ENCODE assay signal across 18 cellular contexts in genomic region chr11:118243161-118243560, GRCh38. TPM values are rescaled to one million over a fixed set of nuclear protein-coding genes. Genes with fewer than 3 reads are reported as not detected.
DNase-seq lines count a peak whose midpoint lies in the region; ATAC-seq, FAIRE-seq and TF ChIP-seq lines count a peak whose summit lies in the region.
"Had no signal": no experiment of that assay in that cellular context is flagged by ENCODE, and none has a peak within 500 bp of the region (broad histone marks: within the 10 kb centered on the region; RNA-seq: fewer than 3 reads in every experiment).

No MANE protein-coding gene starts in this region.

- no TSS peak for BruUV-seq in HepG2 (replicated peaks; lab: Mats Ljungman, UMichigan)

- 61 to 88% methylated on average over 5 to 6 of the region's 8 CpGs for WGBS in esophagus squamous epithelium, 2 donors
- 91% methylated on average over 7 of the region's 8 CpGs for WGBS in HepG2 (ENCODE audit: low lambda C conversion rate)
- WGBS in SK-N-SH (ENCODE audit: low lambda C conversion rate), result 5% methylated on average over 8 of the region's 8 CpGs

- H3K9me2 ChIP-seq in SK-N-SH, result no peaks in the 10 kb centered on the region

- TF ChIP-seq EP300 in HepG2 (IDR thresholded peaks at IDR 0.05; ENCODE audit: low read depth in 2 of 2, low read length in 2 of 2) (no peak), HepG2 (CRISPR knock-in tag; IDR thresholded peaks at IDR 0.05; ENCODE audit: borderline replicate concordance) (no peak), SK-N-SH (IDR thresholded peaks at IDR 0.05; ENCODE audit: borderline replicate concordance in 1 of 2, low read depth in 1 of 2, low read length in 1 of 2) (no peak)

- no peaks in the 10 kb centered on the region for H3K9me3 ChIP-seq in esophagus squamous epithelium
- H3K9me3 ChIP-seq in upper lobe of right lung, result no peaks in the 10 kb centered on the region
- H3K9me3 ChIP-seq in HepG2 (ENCODE audit: low read length), result no peaks in the 10 kb centered on the region
- no peaks in the 10 kb centered on the region for H3K9me3 ChIP-seq in SK-N-SH
- H3K9me3 ChIP-seq: suprapubic skin had no signal

- in situ Hi-C loops in HepG2 (cut with HindIII; ENCODE audit: extremely low pct_ligation_motif_present, low pct_unique_long_range_greater_than_20kb), result no loop called here

- H3K4me1 Mint-ChIP-seq in activated CD4-positive, alpha-beta memory T cell treated with anti-CD3 and anti-CD28 coated beads, Interleukin-2, amount 10 ng/mL, durations not matched to agents 7 days and 5 days, result peaks cover 91% of the 10 kb centered on the region

- ATAC-seq in activated naive CD4-positive, alpha-beta T cell treated with anti-CD3 and anti-CD28 coated beads, Interleukin-2, amount 50 U/mL, for 72 hours, result no peak
- ATAC-seq in upper lobe of right lung (no peak), HepG2 (no peak)
- ATAC-seq: left cardiac atrium had no signal

- H3K27ac ChIP-seq in esophagus squamous epithelium (peak overlapping the region in 3 of 4 donors; percentile 88 to 93 (median 92)), upper lobe of right lung (peak overlapping the region; percentile 85), HepG2 (ENCODE audit: extremely low read length, insufficient read depth, low read length) (no peak overlapping the region), SK-N-SH (ENCODE audit: low read depth in 2 of 2, low read length in 1 of 2) (no peak overlapping the region)

- DNase-seq in activated naive CD4-positive, alpha-beta T cell treated with anti-CD3 and anti-CD28 coated beads, Interleukin-2, amount 50 U/mL, for 72 hours (ENCODE audit: low spot score in 2 of 2), result no peak
- DNase-seq in activated naive CD4-positive, alpha-beta T cell treated with Interleukin-2 at 50 U/mL for 16 hours, result no peak
- no peak for DNase-seq in activated CD4-positive, alpha-beta memory T cell treated with anti-CD3 and anti-CD28 coated beads, Interleukin-2, amount 10 ng/mL, durations not matched to agents 7 days and 5 days
- DNase-seq in esophagus squamous epithelium (lab: John Stamatoyannopoulos, UW), result no peak
- DNase-seq in upper lobe of right lung, result no peak
- no peak for DNase-seq in HepG2 (ENCODE audit: low spot score)
- no peak for DNase-seq in SK-N-SH
- no peak for DNase-seq in COLO829 (ENCODE audit: low spot score)
- DNase-seq: activated T-cell treated with anti-CD3 and anti-CD28 coated beads, Interleukin-2, amount 50 U/mL, for 48 hours; amygdala; COR-L47; erythroblast; left cardiac atrium; NCI-H187 treated with DMSO at 0.1 percent for 48 hours; NCI-H2227 treated with DMSO at 0.1 percent for 48 hours; stimulated activated CD4-positive, alpha-beta T cell treated with anti-CD3 and anti-CD28 coated beads, Interleukin-4, amount 100 ng/mL, for 24 hours had no signal

- no peak overlapping the region for H3K4me2 ChIP-seq in HepG2 (ENCODE audit: low read depth, low read length)
- H3K4me2 ChIP-seq in SK-N-SH, result no peak overlapping the region

- H3K4me1 ChIP-seq in esophagus squamous epithelium (peaks cover 22 to 89% (median 30%) of the 10 kb centered on the region in 3 donors), upper lobe of right lung (peaks cover 50% of the 10 kb centered on the region), HepG2 (ENCODE audit: insufficient read depth, low read length) (peaks cover 51% of the 10 kb centered on the region), SK-N-SH (ENCODE audit: control insufficient read depth in 1 of 2, insufficient read depth in 2 of 2, low read depth in 1 of 2, low read length in 1 of 2) (no peaks in the 10 kb centered on the region)

- no peak overlapping the region for H3K4me3 ChIP-seq in esophagus squamous epithelium
- no peak overlapping the region for H3K4me3 ChIP-seq in upper lobe of right lung
- H3K4me3 ChIP-seq in HepG2 (replicated peaks in 1 of 3; ENCODE audit: insufficient read depth in 1 of 3, low read depth in 2 of 3, low read length in 3 of 3), result no peak overlapping the region
- no peak overlapping the region for H3K4me3 ChIP-seq in SK-N-SH (ENCODE audit: low read depth in 2 of 2, low read length in 1 of 2)
- H3K4me3 ChIP-seq: suprapubic skin had no signal

- TF ChIP-seq CTCF in esophagus squamous epithelium (IDR thresholded peaks at IDR 0.05) (no peak), upper lobe of right lung (IDR thresholded peaks at IDR 0.05) (no peak), HepG2 (CRISPR knock-in tag; IDR thresholded peaks at IDR 0.05) (no peak), SK-N-SH (IDR thresholded peaks at IDR 0.05) (no peak)

- H4K20me1 ChIP-seq in HepG2 (ENCODE audit: insufficient read depth, low read length) (no peaks in the 10 kb centered on the region), SK-N-SH (ENCODE audit: insufficient read depth) (no peaks in the 10 kb centered on the region)

- FAIRE-seq in HepG2 (lab: Jason Lieb, UNC), result no peak

- H3K4me3 Mint-ChIP-seq in activated CD4-positive, alpha-beta memory T cell treated with anti-CD3 and anti-CD28 coated beads, Interleukin-2, amount 10 ng/mL, durations not matched to agents 7 days and 5 days, result no peak overlapping the region

- H3K9me3 Mint-ChIP-seq in activated naive CD4-positive, alpha-beta T cell treated with anti-CD3 and anti-CD28 coated beads, Interleukin-2, amount 50 U/mL, for 72 hours, result peaks cover 4 to 5% of the 10 kb centered on the region in 2 donors
- H3K9me3 Mint-ChIP-seq in activated CD4-positive, alpha-beta memory T cell treated with anti-CD3 and anti-CD28 coated beads, Interleukin-2, amount 10 ng/mL, durations not matched to agents 7 days and 5 days, result no peaks in the 10 kb centered on the region

- CTCF ChIA-PET in activated CD4-positive, alpha-beta memory T cell treated with anti-CD3 and anti-CD28 coated beads, Interleukin-2, amount 10 ng/mL, durations not matched to agents 7 days and 5 days (lab: Charles Lee), result interaction anchor here (1.5 to 3.4 kb wide), 2 partner anchors 18 to 41 kb away, joined by 3 to 13 read pairs (median 7); partner anchors contain the start of gene JAML
- CTCF ChIA-PET in HepG2 (lab: Yijun Ruan, JAX; ENCODE audit: low intra/inter-chr PET ratio, low total read pairs) (no interaction called here), SK-N-SH (lab: Yijun Ruan, JAX) (interaction anchor here (1.0 kb wide), 1 partner anchor 45 kb away, joined by 3 read pairs; no protein-coding TSS in a partner anchor)

- TF ChIP-seq RAD21 in HepG2 (CRISPR knock-in tag; IDR thresholded peaks at IDR 0.05) (no peak), SK-N-SH (IDR thresholded peaks at IDR 0.05; ENCODE audit: low read length) (no peak)

- POLR2A ChIA-PET in activated CD4-positive, alpha-beta memory T cell treated with anti-CD3 and anti-CD28 coated beads, Interleukin-2, amount 10 ng/mL, durations not matched to agents 7 days and 5 days (lab: Charles Lee), result interaction anchor here (2.8 to 5.6 kb wide), 6 partner anchors 9 to 98 kb away, joined by 12 to 96 read pairs (median 48); partner anchors contain the start of genes CD3D, CD3G, JAML and MPZL3
- POLR2A ChIA-PET in HepG2 (lab: Yijun Ruan, JAX) (no interaction called here), SK-N-SH (lab: Yijun Ruan, JAX) (no interaction called here)

- H3K27me3 ChIP-seq in esophagus squamous epithelium, result no peaks in the 10 kb centered on the region
- H3K27me3 ChIP-seq in upper lobe of right lung, result no peaks in the 10 kb centered on the region
- no peaks in the 10 kb centered on the region for H3K27me3 ChIP-seq in HepG2 (ENCODE audit: control insufficient read depth in 1 of 2, insufficient read depth in 2 of 2, low read length in 2 of 2)
- peaks cover 13% of the 10 kb centered on the region; the same call in 1 of the 2 replicates for H3K27me3 ChIP-seq in SK-N-SH (ENCODE audit: insufficient read depth)
- H3K27me3 ChIP-seq: suprapubic skin had no signal

- peaks cover 3% of the 10 kb centered on the region for H3K79me2 ChIP-seq in HepG2 (ENCODE audit: insufficient read depth, low read length)
- no peaks in the 10 kb centered on the region for H3K79me2 ChIP-seq in SK-N-SH (ENCODE audit: insufficient read depth)

- no peak overlapping the region for H3K9ac ChIP-seq in HepG2 (ENCODE audit: insufficient read depth, low read depth, low read length)
- no peak overlapping the region for H3K9ac ChIP-seq in SK-N-SH

- no peak for TF ChIP-seq POLR2A in esophagus squamous epithelium (IDR thresholded peaks at IDR 0.05)
- TF ChIP-seq POLR2A in HepG2 (IDR thresholded peaks at IDR 0.05; ENCODE audit: insufficient read depth in 1 of 2, low read depth in 2 of 2, low read length in 2 of 2), result no peak

- H3K36me3 Mint-ChIP-seq in activated naive CD4-positive, alpha-beta T cell treated with anti-CD3 and anti-CD28 coated beads, Interleukin-2, amount 50 U/mL, for 72 hours, result peaks cover 54% of the 10 kb centered on the region in 2 donors
- H3K36me3 Mint-ChIP-seq in activated CD4-positive, alpha-beta memory T cell treated with anti-CD3 and anti-CD28 coated beads, Interleukin-2, amount 10 ng/mL, durations not matched to agents 7 days and 5 days (ENCODE audit: low read depth), result peaks cover 58% of the 10 kb centered on the region

- H3K27me3 Mint-ChIP-seq in activated CD4-positive, alpha-beta memory T cell treated with anti-CD3 and anti-CD28 coated beads, Interleukin-2, amount 10 ng/mL, durations not matched to agents 7 days and 5 days, result no peaks in the 10 kb centered on the region

- H2AFZ ChIP-seq in HepG2 (ENCODE audit: low read length) (no peak overlapping the region), SK-N-SH (ENCODE audit: low read depth) (no peak overlapping the region)

- H3F3A ChIP-seq in SK-N-SH (replicated peaks; ENCODE audit: insufficient read depth), result no peaks in the 10 kb centered on the region

- intact Hi-C loops in esophagus squamous epithelium (cut with DNase I), result no loop called here
- intact Hi-C loops in upper lobe of right lung (cut with DNase I), result no loop called here
- intact Hi-C loops in HepG2 (cut with micrococcal nuclease; ENCODE audit: unreplicated experiment), result no loop called here

- H3K36me3 ChIP-seq in esophagus squamous epithelium, result no peaks in the 10 kb centered on the region
- H3K36me3 ChIP-seq in upper lobe of right lung, result no peaks in the 10 kb centered on the region
- 0 out of 5 replicates have a peak, but pooled peaks cover 0 to 7% of the 10 kb centered on the region in 2 experiments for H3K36me3 ChIP-seq in HepG2 (replicated peaks in 1 of 2; ENCODE audit: control insufficient read depth in 1 of 2, insufficient read depth in 2 of 2, low read length in 2 of 2)
- H3K36me3 ChIP-seq in SK-N-SH (replicated peaks in 1 of 2; ENCODE audit: control insufficient read depth in 1 of 2, insufficient read depth in 2 of 2, low read length in 1 of 2), result no peaks in the 10 kb centered on the region
- H3K36me3 ChIP-seq: suprapubic skin had no signal

- peak overlapping the region; percentile 97 to 99 for H3K27ac Mint-ChIP-seq in activated naive CD4-positive, alpha-beta T cell treated with anti-CD3 and anti-CD28 coated beads, Interleukin-2, amount 50 U/mL, for 72 hours
- H3K27ac Mint-ChIP-seq in activated CD4-positive, alpha-beta memory T cell treated with anti-CD3 and anti-CD28 coated beads, Interleukin-2, amount 10 ng/mL, durations not matched to agents 7 days and 5 days, result peak overlapping the region; percentile 70

RNA-seq across cellular contexts. Expression of gene MPZL3, which starts 9.0 kb away (rescaled TPM):
- 10 to 100 TPM; 35.0 to 93.0 TPM for total RNA-seq in activated naive CD4-positive, alpha-beta T cell treated with anti-CD3 and anti-CD28 coated beads, Interleukin-2, amount 50 U/mL, for 72 hours
- total RNA-seq in activated CD4-positive, alpha-beta memory T cell treated with anti-CD3 and anti-CD28 coated beads, Interleukin-2, amount 10 ng/mL, durations not matched to agents 7 days and 5 days, result 10 to 100 TPM; 34.0 to 34.9 TPM
- total RNA-seq in esophagus squamous epithelium (10 to 100 TPM; 17.4 to 44.4 (median 32.4) TPM), upper lobe of right lung (11.8 TPM), HepG2 (2016; rRNA removed; fragmentation: Illumina TruSeq; extraction: Trizol) (6.6 and 9.3 TPM in 2 replicates)
- 0.51 and 0.88 TPM in 2 replicates for total RNA-seq in HepG2 (2016; cell fraction: cytosol; rRNA removed; fragmentation: Illumina TruSeq; extraction: Trizol; ENCODE audit: low read depth)
- total RNA-seq in HepG2 (2016; cell fraction: insoluble cytoplasmic fraction; rRNA removed; fragmentation: Illumina TruSeq; extraction: Trizol), result 6.1 and 9.5 TPM in 2 replicates
- total RNA-seq in HepG2 (2016; cell fraction: membrane; rRNA removed; fragmentation: Illumina TruSeq; extraction: Trizol), result 3.0 and 3.4 TPM in 2 replicates
- total RNA-seq in HepG2 (2016; cell fraction: nucleus; rRNA removed; fragmentation: Illumina TruSeq; extraction: Trizol), result 7.4 and 9.6 TPM in 2 replicates
- polyA plus RNA-seq in HepG2 (2011; rRNA removed) (4.5 and 5.3 TPM in 2 replicates), SK-N-SH (2012; rRNA removed) (0.38 and 0.70 TPM in 2 replicates)
- polyA plus RNA-seq in HepG2 (2011; cell fraction: cytosol; rRNA removed), result 3.1 and 4.4 TPM in 2 replicates
- polyA plus RNA-seq in HepG2 (2011; cell fraction: nucleus; rRNA removed), result 2.5 TPM in 2 replicates
- polyA plus RNA-seq in HepG2 (2012), result 4.4 and 4.5 TPM in 2 replicates
- polyA plus RNA-seq in HepG2 (2016; cell fraction: cytosol; fragmentation: Illumina TruSeq; extraction: Trizol; ENCODE audit: low read depth), result 0.26 and 0.48 TPM in 2 replicates
- polyA plus RNA-seq in HepG2 (2016; cell fraction: insoluble cytoplasmic fraction; fragmentation: Illumina TruSeq; extraction: Trizol; ENCODE audit: low read depth), result 3.1 and 3.5 TPM in 2 replicates
- 1.2 TPM in 2 replicates for polyA plus RNA-seq in HepG2 (2016; cell fraction: membrane; fragmentation: Illumina TruSeq; extraction: Trizol; ENCODE audit: low read depth)
- polyA plus RNA-seq in HepG2 (2016; cell fraction: nucleus; fragmentation: Illumina TruSeq; extraction: Trizol; ENCODE audit: insufficient read depth, low read depth), result 8.3 and 8.4 TPM in 2 replicates
- 3.3 and 7.7 TPM in 2 replicates for polyA minus RNA-seq in HepG2 (2011; rRNA and poly(A)+ RNA removed; ENCODE audit: low replicate concordance)
- polyA minus RNA-seq in HepG2 (2011; cell fraction: cytosol; rRNA and poly(A)+ RNA removed), result 8.2 and 11.8 TPM in 2 replicates
- 3.5 and 4.4 TPM in 2 replicates for polyA minus RNA-seq in HepG2 (2011; cell fraction: nucleus; rRNA and poly(A)+ RNA removed)
- polyA plus RNA-seq in SK-N-SH (2012; cell fraction: cytosol; rRNA removed), result 0.52 and 1.0 TPM in 2 replicates
- polyA plus RNA-seq in SK-N-SH (2012; cell fraction: nucleus; rRNA removed), result 0.23 and 0.43 TPM in 2 replicates

RNA-seq across cellular contexts. Expression of gene JAML, which starts 18.4 kb away (rescaled TPM):
- 100 to 1,000 TPM; 125 to 239 TPM for total RNA-seq in activated naive CD4-positive, alpha-beta T cell treated with anti-CD3 and anti-CD28 coated beads, Interleukin-2, amount 50 U/mL, for 72 hours
- total RNA-seq in activated CD4-positive, alpha-beta memory T cell treated with anti-CD3 and anti-CD28 coated beads, Interleukin-2, amount 10 ng/mL, durations not matched to agents 7 days and 5 days, result 100 to 1,000 TPM; 102 to 103 TPM
- total RNA-seq in esophagus squamous epithelium (10 to 100 TPM in 2 of 4 donors, 1 to 10 TPM in 2; 2.2 to 17.9 (median 9.5) TPM), upper lobe of right lung (87.9 TPM), HepG2 (2016; rRNA removed; fragmentation: Illumina TruSeq; extraction: Trizol) (3.3 and 3.8 TPM in 2 replicates)
- total RNA-seq in HepG2 (2016; cell fraction: cytosol; rRNA removed; fragmentation: Illumina TruSeq; extraction: Trizol; ENCODE audit: low read depth), result 0.71 and 0.97 TPM in 2 replicates
- total RNA-seq in HepG2 (2016; cell fraction: insoluble cytoplasmic fraction; rRNA removed; fragmentation: Illumina TruSeq; extraction: Trizol), result 3.7 and 4.6 TPM in 2 replicates
- total RNA-seq in HepG2 (2016; cell fraction: membrane; rRNA removed; fragmentation: Illumina TruSeq; extraction: Trizol), result 1.8 and 1.9 TPM in 2 replicates
- 3.5 and 4.0 TPM in 2 replicates for total RNA-seq in HepG2 (2016; cell fraction: nucleus; rRNA removed; fragmentation: Illumina TruSeq; extraction: Trizol)
- polyA plus RNA-seq in HepG2 (2011; rRNA removed) (2.0 and 2.8 TPM in 2 replicates), SK-N-SH (2012; rRNA removed) (not detected in 2 replicates)
- polyA plus RNA-seq in HepG2 (2011; cell fraction: cytosol; rRNA removed), result 0.91 and 1.1 TPM in 2 replicates
- polyA plus RNA-seq in HepG2 (2011; cell fraction: nucleus; rRNA removed), result 8.0 and 9.7 TPM in 2 replicates
- polyA plus RNA-seq in HepG2 (2012), result 9.8 and 22.2 TPM in 2 replicates
- 0.93 and 0.95 TPM in 2 replicates for polyA plus RNA-seq in HepG2 (2016; cell fraction: cytosol; fragmentation: Illumina TruSeq; extraction: Trizol; ENCODE audit: low read depth)
- polyA plus RNA-seq in HepG2 (2016; cell fraction: insoluble cytoplasmic fraction; fragmentation: Illumina TruSeq; extraction: Trizol; ENCODE audit: low read depth), result 2.7 and 4.1 TPM in 2 replicates
- polyA plus RNA-seq in HepG2 (2016; cell fraction: membrane; fragmentation: Illumina TruSeq; extraction: Trizol; ENCODE audit: low read depth), result 1.4 and 1.7 TPM in 2 replicates
- 5.7 and 5.9 TPM in 2 replicates for polyA plus RNA-seq in HepG2 (2016; cell fraction: nucleus; fragmentation: Illumina TruSeq; extraction: Trizol; ENCODE audit: insufficient read depth, low read depth)
- polyA minus RNA-seq in HepG2 (2011; rRNA and poly(A)+ RNA removed; ENCODE audit: low replicate concordance), result 1.7 TPM in 1 of 2 replicates, not detected in the other
- polyA minus RNA-seq in HepG2 (2011; cell fraction: cytosol; rRNA and poly(A)+ RNA removed), result 0.44 and 0.59 TPM in 2 replicates
- 6.0 and 6.1 TPM in 2 replicates for polyA minus RNA-seq in HepG2 (2011; cell fraction: nucleus; rRNA and poly(A)+ RNA removed)
- 0.04 and 0.05 TPM in 2 replicates for polyA plus RNA-seq in SK-N-SH (2012; cell fraction: cytosol; rRNA removed)
- polyA plus RNA-seq in SK-N-SH (2012; cell fraction: nucleus; rRNA removed), result 0.01 TPM in 1 of 2 replicates, not detected in the other
- total RNA-seq: Daoy had no signal

RNA-seq across cellular contexts. Expression of gene MPZL2, which starts 20.9 kb away (rescaled TPM):
- 10 to 100 TPM; 39.4 to 64.1 TPM for total RNA-seq in activated naive CD4-positive, alpha-beta T cell treated with anti-CD3 and anti-CD28 coated beads, Interleukin-2, amount 50 U/mL, for 72 hours
- total RNA-seq in activated CD4-positive, alpha-beta memory T cell treated with anti-CD3 and anti-CD28 coated beads, Interleukin-2, amount 10 ng/mL, durations not matched to agents 7 days and 5 days, result 1 to 10 TPM; 3.8 to 5.3 TPM
- total RNA-seq in esophagus squamous epithelium (100 to 1,000 TPM; 249 to 491 (median 352) TPM), upper lobe of right lung (119 TPM), HepG2 (2016; rRNA removed; fragmentation: Illumina TruSeq; extraction: Trizol) (16.6 and 27.9 TPM in 2 replicates)
- total RNA-seq in HepG2 (2016; cell fraction: cytosol; rRNA removed; fragmentation: Illumina TruSeq; extraction: Trizol; ENCODE audit: low read depth), result 2.2 and 2.3 TPM in 2 replicates
- 14.3 and 27.1 TPM in 2 replicates for total RNA-seq in HepG2 (2016; cell fraction: insoluble cytoplasmic fraction; rRNA removed; fragmentation: Illumina TruSeq; extraction: Trizol)
- 4.6 and 5.7 TPM in 2 replicates for total RNA-seq in HepG2 (2016; cell fraction: membrane; rRNA removed; fragmentation: Illumina TruSeq; extraction: Trizol)
- 37.3 and 38.2 TPM in 2 replicates for total RNA-seq in HepG2 (2016; cell fraction: nucleus; rRNA removed; fragmentation: Illumina TruSeq; extraction: Trizol)
- polyA plus RNA-seq in HepG2 (2011; rRNA removed) (41.0 and 53.7 TPM in 2 replicates), SK-N-SH (2012; rRNA removed) (6.2 and 8.6 TPM in 2 replicates)
- 26.1 and 32.3 TPM in 2 replicates for polyA plus RNA-seq in HepG2 (2011; cell fraction: cytosol; rRNA removed)
- 33.6 and 34.4 TPM in 2 replicates for polyA plus RNA-seq in HepG2 (2011; cell fraction: nucleus; rRNA removed)
- polyA plus RNA-seq in HepG2 (2012), result 19.5 and 32.5 TPM in 2 replicates
- polyA plus RNA-seq in HepG2 (2016; cell fraction: cytosol; fragmentation: Illumina TruSeq; extraction: Trizol; ENCODE audit: low read depth), result 1.4 and 1.6 TPM in 2 replicates
- polyA plus RNA-seq in HepG2 (2016; cell fraction: insoluble cytoplasmic fraction; fragmentation: Illumina TruSeq; extraction: Trizol; ENCODE audit: low read depth), result 14.0 and 15.4 TPM in 2 replicates
- polyA plus RNA-seq in HepG2 (2016; cell fraction: membrane; fragmentation: Illumina TruSeq; extraction: Trizol; ENCODE audit: low read depth), result 2.7 and 3.2 TPM in 2 replicates
- polyA plus RNA-seq in HepG2 (2016; cell fraction: nucleus; fragmentation: Illumina TruSeq; extraction: Trizol; ENCODE audit: insufficient read depth, low read depth), result 46.0 and 46.2 TPM in 2 replicates
- polyA minus RNA-seq in HepG2 (2011; rRNA and poly(A)+ RNA removed; ENCODE audit: low replicate concordance), result 46.6 and 89.0 TPM in 2 replicates
- 16.1 and 23.3 TPM in 2 replicates for polyA minus RNA-seq in HepG2 (2011; cell fraction: cytosol; rRNA and poly(A)+ RNA removed)
- 32.2 and 41.3 TPM in 2 replicates for polyA minus RNA-seq in HepG2 (2011; cell fraction: nucleus; rRNA and poly(A)+ RNA removed)
- 6.5 and 6.8 TPM in 2 replicates for polyA plus RNA-seq in SK-N-SH (2012; cell fraction: cytosol; rRNA removed)
- polyA plus RNA-seq in SK-N-SH (2012; cell fraction: nucleus; rRNA removed), result 5.9 and 9.3 TPM in 2 replicates

Comparison
In these comparisons a context has a peak if more than half of its experiments do, and no peak if none do; other contexts are left out.
1. H3K27ac ChIP-seq: peak in esophagus squamous epithelium (3 of 4) and upper lobe of right lung (single experiment); none in HepG2 (single experiment) and SK-N-SH (0 of 2).